ENCODE assay signal across 37 cellular contexts in the genomic region with DNA sequence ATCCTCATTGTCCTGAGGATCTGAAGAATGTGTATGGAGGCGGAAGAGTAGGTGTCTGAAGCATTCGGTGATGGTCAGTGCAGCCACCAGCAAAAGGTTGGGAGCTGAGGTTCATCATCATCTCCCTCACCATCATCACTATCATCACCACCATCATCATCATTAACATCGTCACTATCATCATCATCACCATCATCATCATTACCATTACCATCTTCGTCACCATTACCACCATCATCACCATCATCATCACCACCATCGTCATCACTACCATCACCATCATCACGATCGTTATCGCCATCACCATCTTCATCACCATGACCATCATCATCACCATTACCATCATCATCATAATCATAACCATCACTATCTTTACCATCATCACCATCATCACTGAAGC.
"Had no signal": no experiment of that assay in that cellular context is flagged by ENCODE, and none has a peak within 500 bp of the region (broad histone marks: within the 10 kb centered on the region; RNA-seq: fewer than 3 reads in every experiment).

No MANE protein-coding gene starts in this region.

- H3K36me3 Mint-ChIP-seq: activated CD4-positive, alpha-beta memory T cell treated with anti-CD3 and anti-CD28 coated beads for 36 hours; activated naive CD4-positive, alpha-beta T cell treated with anti-CD3 and anti-CD28 coated beads, Interleukin-2, amount 10 ng/mL, durations not matched to agents 7 days and 5 days; activated naive CD4-positive, alpha-beta T cell treated with anti-CD3 and anti-CD28 coated beads, Interleukin-2, amount 50 U/mL, for 24 hours; activated naive CD8-positive, alpha-beta T cell; activated naive CD8-positive, alpha-beta T cell treated with anti-CD3 and anti-CD28 coated beads, Interleukin-2, amount 10 ng/mL, durations not matched to agents 7 days and 5 days; brain had no signal

- H3K36me3 ChIP-seq: ascending aorta, cardiac muscle cell had no signal

- H3K27me3 Mint-ChIP-seq: activated B cell treated with CpG ODN at 0.5 μM for 24 hours; activated CD4-positive, alpha-beta T cell treated with anti-CD3 and anti-CD28 coated beads, Interleukin-2, amount 10 ng/mL, durations not matched to agents 24 days and 14 days; activated naive CD4-positive, alpha-beta T cell treated with anti-CD3 and anti-CD28 coated beads, Interleukin-2, amount 10 ng/mL, durations not matched to agents 7 days and 5 days; activated naive CD8-positive, alpha-beta T cell treated with anti-CD3 and anti-CD28 coated beads, Interleukin-2, amount 10 ng/mL, durations not matched to agents 7 days and 5 days; central memory CD8-positive, alpha-beta T cell had no signal

- H3K4me1 Mint-ChIP-seq: activated B cell treated with CpG ODN at 0.5 μM for 24 hours; activated CD4-positive, alpha-beta T cell treated with anti-CD3 and anti-CD28 coated beads, Interleukin-2, amount 10 ng/mL, durations not matched to agents 24 days and 14 days; activated naive CD4-positive, alpha-beta T cell treated with anti-CD3 and anti-CD28 coated beads, Interleukin-2, amount 10 ng/mL, durations not matched to agents 7 days and 5 days; activated naive CD4-positive, alpha-beta T cell treated with anti-CD3 and anti-CD28 coated beads, Interleukin-2, amount 50 U/mL, for 24 hours; activated naive CD8-positive, alpha-beta T cell treated with anti-CD3 and anti-CD28 coated beads, Interleukin-2, amount 10 ng/mL, durations not matched to agents 7 days and 5 days; activated naive CD8-positive, alpha-beta T cell treated with anti-CD3 and anti-CD28 coated beads, Interleukin-2, amount 50 U/mL, for 24 hours; brain; central memory CD8-positive, alpha-beta T cell had no signal

- H3K9me3 ChIP-seq: ascending aorta had no signal

- H3K4me1 ChIP-seq: ascending aorta had no signal

- H3K9me3 Mint-ChIP-seq: activated B cell treated with CpG ODN at 0.5 μM for 24 hours; activated CD4-positive, alpha-beta T cell treated with anti-CD3 and anti-CD28 coated beads, Interleukin-2, amount 10 ng/mL, durations not matched to agents 24 days and 14 days; activated naive CD4-positive, alpha-beta T cell treated with anti-CD3 and anti-CD28 coated beads, Interleukin-2, amount 50 U/mL, for 24 hours; activated T-helper 2 cell treated with anti-CD3 and anti-CD28 coated beads, Interferon-gamma antibody, Interleukin-2, Interleukin-4, amounts not matched to agents 10 μg/mL and 5 μg/mL and 100 μg/mL, durations not matched to agents 14 hours and 24 hours and 36 hours; T-helper 2 cell treated with Interferon-gamma antibody and Interleukin-4, amounts not matched to agents 5 μg/mL and 100 μg/mL, for 36 hours had no signal

- H3K4me3 Mint-ChIP-seq: activated B cell treated with CpG ODN at 0.5 μM for 24 hours; activated CD4-positive, alpha-beta memory T cell treated with anti-CD3 and anti-CD28 coated beads for 36 hours; activated CD4-positive, alpha-beta T cell treated with anti-CD3 and anti-CD28 coated beads, Interleukin-2, amount 10 ng/mL, durations not matched to agents 24 days and 14 days; activated CD8-positive, alpha-beta T cell treated with anti-CD3 and anti-CD28 coated beads for 36 hours; activated naive CD4-positive, alpha-beta T cell treated with anti-CD3 and anti-CD28 coated beads, Interleukin-2, amount 10 ng/mL, durations not matched to agents 7 days and 5 days; activated naive CD4-positive, alpha-beta T cell treated with anti-CD3 and anti-CD28 coated beads, Interleukin-2, amount 50 U/mL, for 24 hours; activated naive CD8-positive, alpha-beta T cell; activated naive CD8-positive, alpha-beta T cell treated with anti-CD3 and anti-CD28 coated beads, Interleukin-2, amount 10 ng/mL, durations not matched to agents 7 days and 5 days; activated naive CD8-positive, alpha-beta T cell treated with anti-CD3 and anti-CD28 coated beads, Interleukin-2, amount 50 U/mL, for 24 hours; brain; central memory CD8-positive, alpha-beta T cell; T-helper 1 cell treated with Interleukin-12 subunit alpha and Interleukin-12 subunit beta and Interleukin-4 antibody, amounts not matched to agents 30 μg/mL and 1 μg/mL, for 36 hours; T-helper 2 cell treated with Interferon-gamma antibody and Interleukin-4, amounts not matched to agents 5 μg/mL and 100 μg/mL, for 36 hours had no signal

- H3K4me3 ChIP-seq: ascending aorta, cardiac muscle cell had no signal

- H3K27ac ChIP-seq: ascending aorta, cardiac muscle cell, VCaP had no signal

- H3K27ac Mint-ChIP-seq: activated B cell treated with CpG ODN at 0.5 μM for 24 hours; activated CD4-positive, alpha-beta memory T cell treated with anti-CD3 and anti-CD28 coated beads for 36 hours; activated CD4-positive, alpha-beta T cell treated with anti-CD3 and anti-CD28 coated beads, Interleukin-2, amount 10 ng/mL, durations not matched to agents 24 days and 14 days; activated CD8-positive, alpha-beta T cell treated with anti-CD3 and anti-CD28 coated beads for 36 hours; activated naive CD4-positive, alpha-beta T cell treated with anti-CD3 and anti-CD28 coated beads, Interleukin-2, amount 10 ng/mL, durations not matched to agents 7 days and 5 days; activated naive CD4-positive, alpha-beta T cell treated with anti-CD3 and anti-CD28 coated beads, Interleukin-2, amount 50 U/mL, for 24 hours; activated naive CD8-positive, alpha-beta T cell; activated naive CD8-positive, alpha-beta T cell treated with anti-CD3 and anti-CD28 coated beads, Interleukin-2, amount 10 ng/mL, durations not matched to agents 7 days and 5 days; activated naive CD8-positive, alpha-beta T cell treated with anti-CD3 and anti-CD28 coated beads, Interleukin-2, amount 50 U/mL, for 24 hours; activated T-helper 2 cell treated with anti-CD3 and anti-CD28 coated beads, Interferon-gamma antibody, Interleukin-2, Interleukin-4, amounts not matched to agents 10 μg/mL and 5 μg/mL and 100 μg/mL, durations not matched to agents 14 hours and 24 hours and 36 hours; brain; T-helper 1 cell treated with Interleukin-12 subunit alpha and Interleukin-12 subunit beta and Interleukin-4 antibody, amounts not matched to agents 30 μg/mL and 1 μg/mL, for 36 hours; T-helper 2 cell treated with Interferon-gamma antibody and Interleukin-4, amounts not matched to agents 5 μg/mL and 100 μg/mL, for 36 hours had no signal

- DNase-seq: activated B cell treated with CpG ODN at 0.5 μM for 24 hours; activated CD4-positive, alpha-beta memory T cell treated with anti-CD3 and anti-CD28 coated beads for 36 hours; activated CD4-positive, alpha-beta T cell treated with anti-CD3 and anti-CD28 coated beads for 4 hours; activated CD4-positive, alpha-beta T cell treated with anti-CD3 and anti-CD28 coated beads, Interleukin-2, amount 10 ng/mL, durations not matched to agents 24 days and 14 days; activated CD4-positive, alpha-beta T cell treated with anti-CD3 and anti-CD28 coated beads, Interleukin-2, amount 50 U/mL, for 1 hour; activated CD4-positive, alpha-beta T cell treated with anti-CD3 and anti-CD28 coated beads, Interleukin-2, amount 50 U/mL, for 4 hours; activated CD4-positive, CD25-positive, alpha-beta regulatory T cell treated with anti-CD3 and anti-CD28 coated beads, Interleukin-2, amount 50 U/mL, for 72 hours; activated CD8-positive, alpha-beta memory T cell treated with anti-CD3 and anti-CD28 coated beads, Interleukin-2, amount 50 U/mL, for 4 hours; activated CD8-positive, alpha-beta T cell treated with anti-CD3 and anti-CD28 coated beads for 36 hours; activated effector memory CD4-positive, alpha-beta T cell treated with Interleukin-2 at 50 U/mL for 16 hours; activated gamma-delta T cell; activated naive CD4-positive, alpha-beta T cell treated with anti-CD3 and anti-CD28 coated beads, Interleukin-2, amount 10 ng/mL, durations not matched to agents 7 days and 5 days; activated naive CD4-positive, alpha-beta T cell treated with Interleukin-2 at 50 U/mL for 16 hours; activated naive CD8-positive, alpha-beta T cell treated with anti-CD3 and anti-CD28 coated beads, Interleukin-2, amount 10 ng/mL, durations not matched to agents 7 days and 5 days; activated naive CD8-positive, alpha-beta T cell treated with anti-CD3 and anti-CD28 coated beads, Interleukin-2, amount 50 U/mL, for 24 hours; activated T-cell treated with anti-CD3 and anti-CD28 coated beads for 4 hours; activated T-cell treated with anti-CD3 and anti-CD28 coated beads, Interleukin-2, amount 50 U/mL, for 1 hour; activated T-cell treated with anti-CD3 and anti-CD28 coated beads, Interleukin-2, amount 50 U/mL, for 48 hours; amygdala; anterior cingulate cortex; caudate nucleus; cerebellar nuclear complex; T-helper 1 cell; T-helper 2 cell; T-helper 9 cell had no signal

- FAIRE-seq: bronchial epithelial cell, TTC549 had no signal
